In the genomic region with DNA sequence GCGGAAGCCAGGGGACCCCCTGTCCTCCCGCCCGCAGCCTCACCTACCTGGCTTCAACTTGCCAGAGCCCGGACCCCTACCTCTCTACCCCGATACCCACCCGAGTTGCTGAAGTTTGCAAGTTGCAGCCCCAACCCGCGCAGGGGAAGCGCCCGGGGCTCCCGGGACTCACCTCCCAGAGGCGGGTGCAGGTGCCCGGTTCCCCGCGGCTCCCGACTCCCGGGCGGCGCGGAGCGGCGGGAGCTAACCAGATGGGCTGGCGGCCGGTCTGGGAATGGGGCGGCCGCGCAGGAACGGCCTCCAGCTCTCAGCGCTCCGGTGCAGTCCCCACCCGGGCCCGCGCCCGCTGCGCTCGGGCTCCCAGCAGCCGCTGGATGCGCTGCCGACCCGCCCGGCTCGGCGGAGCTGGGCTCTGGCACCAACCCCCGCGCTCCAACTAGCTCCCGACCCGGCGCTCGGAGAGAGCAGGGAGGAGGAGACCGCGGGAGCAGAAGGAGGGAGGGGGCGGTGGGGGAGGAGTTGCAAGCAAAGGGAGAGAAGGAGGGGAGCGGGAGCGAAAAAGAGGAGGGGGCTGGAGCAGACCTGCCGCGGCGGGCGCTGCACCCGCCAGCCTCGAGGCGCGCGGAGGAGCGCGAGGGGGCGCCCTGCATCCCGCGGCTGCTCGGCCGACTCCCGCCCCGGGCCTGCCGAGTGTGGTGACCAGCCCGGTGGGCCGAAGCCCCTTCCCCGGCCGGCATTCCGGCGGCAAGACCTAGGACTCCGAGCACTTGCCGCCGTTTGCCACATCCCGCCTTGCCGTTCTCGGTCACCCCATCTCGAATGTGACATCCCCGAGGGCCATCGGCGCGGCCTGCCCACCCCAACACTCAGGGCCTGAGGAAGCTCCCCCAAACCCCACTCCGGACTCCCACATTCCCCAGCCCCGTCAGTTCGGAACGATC, we compare ENCODE assay signal across 9 cellular contexts. TPM values are rescaled to one million over a fixed set of nuclear protein-coding genes. Genes with fewer than 3 reads are reported as not detected.
DNase-seq lines count a peak whose midpoint lies in the region; ATAC-seq and TF ChIP-seq lines count a peak whose summit lies in the region.
"Had no signal": no experiment of that assay in that cellular context is flagged by ENCODE, and none has a peak within 500 bp of the region (broad histone marks: within the 10 kb centered on the region; RNA-seq: fewer than 3 reads in every experiment).

A gene with protein sequence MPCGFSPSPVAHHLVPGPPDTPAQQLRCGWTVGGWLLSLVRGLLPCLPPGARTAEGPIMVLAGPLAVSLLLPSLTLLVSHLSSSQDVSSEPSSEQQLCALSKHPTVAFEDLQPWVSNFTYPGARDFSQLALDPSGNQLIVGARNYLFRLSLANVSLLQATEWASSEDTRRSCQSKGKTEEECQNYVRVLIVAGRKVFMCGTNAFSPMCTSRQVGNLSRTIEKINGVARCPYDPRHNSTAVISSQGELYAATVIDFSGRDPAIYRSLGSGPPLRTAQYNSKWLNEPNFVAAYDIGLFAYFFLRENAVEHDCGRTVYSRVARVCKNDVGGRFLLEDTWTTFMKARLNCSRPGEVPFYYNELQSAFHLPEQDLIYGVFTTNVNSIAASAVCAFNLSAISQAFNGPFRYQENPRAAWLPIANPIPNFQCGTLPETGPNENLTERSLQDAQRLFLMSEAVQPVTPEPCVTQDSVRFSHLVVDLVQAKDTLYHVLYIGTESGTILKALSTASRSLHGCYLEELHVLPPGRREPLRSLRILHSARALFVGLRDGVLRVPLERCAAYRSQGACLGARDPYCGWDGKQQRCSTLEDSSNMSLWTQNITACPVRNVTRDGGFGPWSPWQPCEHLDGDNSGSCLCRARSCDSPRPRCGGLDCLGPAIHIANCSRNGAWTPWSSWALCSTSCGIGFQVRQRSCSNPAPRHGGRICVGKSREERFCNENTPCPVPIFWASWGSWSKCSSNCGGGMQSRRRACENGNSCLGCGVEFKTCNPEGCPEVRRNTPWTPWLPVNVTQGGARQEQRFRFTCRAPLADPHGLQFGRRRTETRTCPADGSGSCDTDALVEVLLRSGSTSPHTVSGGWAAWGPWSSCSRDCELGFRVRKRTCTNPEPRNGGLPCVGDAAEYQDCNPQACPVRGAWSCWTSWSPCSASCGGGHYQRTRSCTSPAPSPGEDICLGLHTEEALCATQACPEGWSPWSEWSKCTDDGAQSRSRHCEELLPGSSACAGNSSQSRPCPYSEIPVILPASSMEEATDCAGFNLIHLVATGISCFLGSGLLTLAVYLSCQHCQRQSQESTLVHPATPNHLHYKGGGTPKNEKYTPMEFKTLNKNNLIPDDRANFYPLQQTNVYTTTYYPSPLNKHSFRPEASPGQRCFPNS (minus strand): TSS at position 472 of the 941 bp plus-strand sequence. CDS start 66,500 bp downstream, outside the sequence.

- TF ChIP-seq CTCF in GM12873 (IDR thresholded peaks at IDR 0.05; ENCODE audit: insufficient read depth, low read depth, low read length, missing control alignments) (peak; percentile 51), OCI-LY3 (IDR thresholded peaks at IDR 0.05; ENCODE audit: low read depth, low read length) (peak; percentile 57), spleen (IDR thresholded peaks at IDR 0.05 in 8 of 11, conservative IDR thresholded peaks at IDR 0.05 in 3 of 11) (peak in 6 of 11 experiments; percentile 11 to 50 (median 44))

- ATAC-seq in HG03135 (IDR thresholded peaks at IDR 0.05; ENCODE audit: unreplicated experiment): no peak

- H3K27me3 ChIP-seq in ACC112 (ENCODE audit: insufficient read depth, low read length): peaks cover 93% of the 10 kb centered on the region
- peaks cover 33% of the 10 kb centered on the region for H3K27me3 ChIP-seq in OCI-LY3 (ENCODE audit: low read depth, low read length)
- peaks cover 17 to 79% (median 53%) of the 10 kb centered on the region in 7 donors for H3K27me3 ChIP-seq in spleen (replicated peaks in 1 of 7)

- in situ Hi-C loops in T47D (cut with HindIII; ENCODE audit: low pct_unique_long_range_greater_than_20kb, low sequenced_read_pairs): no loop called here

- H3K79me2 ChIP-seq in ACC112 (ENCODE audit: control insufficient read depth, insufficient read depth, low read length, unreplicated experiment) (no peaks in the 10 kb centered on the region), OCI-LY3 (ENCODE audit: low read length) (no peaks in the 10 kb centered on the region)

- H3K9me3 ChIP-seq in OCI-LY3 (ENCODE audit: insufficient read depth, low read length): no peaks in the 10 kb centered on the region
- no peaks in the 10 kb centered on the region for H3K9me3 ChIP-seq in spleen

- H3K4me3 ChIP-seq in ACC112 (ENCODE audit: low read depth, low read length) (peak within 1 kb of the TSS; percentile 73), OCI-LY3 (ENCODE audit: low read length) (peak within 1 kb of the TSS; percentile 93), spleen (peak within 1 kb of the TSS; percentile 49 to 75 (median 60))

- 0 to 1% (median 1%) methylated on average over 52 to 94 of the region's 94 CpGs for WGBS in spleen, 5 donors

- no peak for TF ChIP-seq POLR2A in spleen (IDR thresholded peaks at IDR 0.05)

- no peaks in the 10 kb centered on the region for H4K20me1 ChIP-seq in OCI-LY3 (ENCODE audit: insufficient read depth, low read length)

- no peak within 1 kb of the TSS for H3K27ac ChIP-seq in ACC112 (ENCODE audit: low read depth, low read length)
- H3K27ac ChIP-seq in OCI-LY3 (ENCODE audit: low read length): no peak within 1 kb of the TSS
- no peak within 1 kb of the TSS for H3K27ac ChIP-seq in spleen

- DNase-seq in T47D (ENCODE audit: low read depth in 1 of 2, low spot score in 1 of 2): peak; percentile 18 to 54
- DNase-seq in iris pigment epithelial cell (ENCODE audit: low read depth): peak; percentile 23
- peak; percentile 82 for DNase-seq in spleen
- DNase-seq in kidney glomerular epithelial cell (lab: John Stamatoyannopoulos, UW): no peak

- intact Hi-C loops in spleen (cut with DNase I; ENCODE audit: low total_unique reads): loop anchor here (10.0 kb wide), 2 partner anchors 83 to 263 kb away; no protein-coding TSS in a partner anchor

- H3K9ac ChIP-seq in OCI-LY3 (ENCODE audit: low read length): peak within 1 kb of the TSS; percentile 74

- H2AFZ ChIP-seq in ACC112 (ENCODE audit: low read length, unreplicated experiment) (peak within 1 kb of the TSS; percentile 73), OCI-LY3 (ENCODE audit: low read depth, low read length) (peak within 1 kb of the TSS; percentile 96)

- peak within 1 kb of the TSS; percentile 99 for H3K4me2 ChIP-seq in OCI-LY3 (ENCODE audit: low read length)

- no peaks in the 10 kb centered on the region for H3K36me3 ChIP-seq in ACC112 (ENCODE audit: insufficient read depth, low read length)
- no peaks in the 10 kb centered on the region for H3K36me3 ChIP-seq in OCI-LY3 (replicated peaks; ENCODE audit: low read depth, low read length)
- no peaks in the 10 kb centered on the region for H3K36me3 ChIP-seq in spleen

- H3K4me1 ChIP-seq in ACC112 (ENCODE audit: control insufficient read depth, insufficient read depth, low read length, unreplicated experiment) (peaks cover 8% of the 10 kb centered on the region), OCI-LY3 (ENCODE audit: low read length) (peaks cover 5% of the 10 kb centered on the region; the same call in 1 of the 2 replicates), spleen (peaks cover 18 to 54% (median 36%) of the 10 kb centered on the region in 6 donors)

RNA-seq across cellular contexts. Expression of the gene that starts here (rescaled TPM):
- under 1 TPM in 4 of 7 donors, not detected in 3; 0.09 to 0.63 (median 0.41) TPM for total RNA-seq in spleen
- polyA plus RNA-seq in spleen: under 1 TPM; 0.41 to 0.51 (median 0.41) TPM
- total RNA-seq: pulmonary artery endothelial cell had no signal

Comparison
In these comparisons a context has a peak if more than half of its experiments do, and no peak if none do; other contexts are left out.
1. Peak in DNase-seq and H3K4me3 ChIP-seq in spleen; RNA of the gene not detected or under 1 TPM.